2 cellular contexts compared by ENCODE assay signal in the genomic region with DNA sequence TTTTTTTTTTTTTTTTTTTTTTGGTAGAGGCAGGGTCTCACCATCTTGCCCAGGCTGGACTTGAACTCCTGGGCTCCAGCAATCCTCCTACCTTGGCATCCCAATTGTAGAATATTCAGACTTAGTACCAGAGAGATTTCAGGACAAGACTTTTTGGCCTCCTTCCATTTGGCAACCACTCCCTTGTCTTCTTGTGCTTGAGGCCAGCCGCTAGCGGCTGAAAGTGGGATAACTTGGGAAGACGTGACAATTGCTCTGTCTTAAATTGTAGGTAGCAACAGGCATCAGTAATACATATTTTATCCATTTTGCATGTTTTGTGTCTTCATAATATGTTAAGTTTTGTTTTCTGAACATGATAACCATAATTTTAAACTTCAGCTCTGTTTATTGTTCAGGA.
TF ChIP-seq lines count a peak whose summit lies in the region.

No MANE protein-coding gene starts in this region.

TF ChIP-seq in SK-N-SH, 30 proteins besides CTCF, POLR2A, EP300 and RAD21:
- TF ChIP-seq RFX5 (IDR thresholded peaks at IDR 0.05; ENCODE audit: low read length) (no peak), YY1 (IDR thresholded peaks at IDR 0.05; ENCODE audit: low read depth) (no peak), RCOR1 (IDR thresholded peaks at IDR 0.05; ENCODE audit: low read length) (no peak), FOXM1 (IDR thresholded peaks at IDR 0.05; ENCODE audit: low read depth) (no peak), NFIC (IDR thresholded peaks at IDR 0.05; ENCODE audit: borderline replicate concordance) (peak; percentile 7; the same call in 1 of the 2 replicates), TCF12 (IDR thresholded peaks at IDR 0.05) (no peak), GATA2 (CRISPR knock-in tag; IDR thresholded peaks at IDR 0.05) (no peak), FOXJ3 (CRISPR knock-in tag; IDR thresholded peaks at IDR 0.05) (no peak)

TF ChIP-seq in SK-N-SH treated with all-trans-retinoic acid at 6 μM for 48 hours, 23 proteins besides CTCF, POLR2A, EP300 and RAD21:
- TF ChIP-seq, protein P1, sequence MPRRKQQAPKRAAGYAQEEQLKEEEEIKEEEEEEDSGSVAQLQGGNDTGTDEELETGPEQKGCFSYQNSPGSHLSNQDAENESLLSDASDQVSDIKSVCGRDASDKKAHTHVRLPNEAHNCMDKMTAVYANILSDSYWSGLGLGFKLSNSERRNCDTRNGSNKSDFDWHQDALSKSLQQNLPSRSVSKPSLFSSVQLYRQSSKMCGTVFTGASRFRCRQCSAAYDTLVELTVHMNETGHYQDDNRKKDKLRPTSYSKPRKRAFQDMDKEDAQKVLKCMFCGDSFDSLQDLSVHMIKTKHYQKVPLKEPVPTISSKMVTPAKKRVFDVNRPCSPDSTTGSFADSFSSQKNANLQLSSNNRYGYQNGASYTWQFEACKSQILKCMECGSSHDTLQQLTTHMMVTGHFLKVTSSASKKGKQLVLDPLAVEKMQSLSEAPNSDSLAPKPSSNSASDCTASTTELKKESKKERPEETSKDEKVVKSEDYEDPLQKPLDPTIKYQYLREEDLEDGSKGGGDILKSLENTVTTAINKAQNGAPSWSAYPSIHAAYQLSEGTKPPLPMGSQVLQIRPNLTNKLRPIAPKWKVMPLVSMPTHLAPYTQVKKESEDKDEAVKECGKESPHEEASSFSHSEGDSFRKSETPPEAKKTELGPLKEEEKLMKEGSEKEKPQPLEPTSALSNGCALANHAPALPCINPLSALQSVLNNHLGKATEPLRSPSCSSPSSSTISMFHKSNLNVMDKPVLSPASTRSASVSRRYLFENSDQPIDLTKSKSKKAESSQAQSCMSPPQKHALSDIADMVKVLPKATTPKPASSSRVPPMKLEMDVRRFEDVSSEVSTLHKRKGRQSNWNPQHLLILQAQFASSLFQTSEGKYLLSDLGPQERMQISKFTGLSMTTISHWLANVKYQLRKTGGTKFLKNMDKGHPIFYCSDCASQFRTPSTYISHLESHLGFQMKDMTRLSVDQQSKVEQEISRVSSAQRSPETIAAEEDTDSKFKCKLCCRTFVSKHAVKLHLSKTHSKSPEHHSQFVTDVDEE (CRISPR knock-in tag; IDR thresholded peaks at IDR 0.05), result no peak
- TF ChIP-seq, protein P2, sequence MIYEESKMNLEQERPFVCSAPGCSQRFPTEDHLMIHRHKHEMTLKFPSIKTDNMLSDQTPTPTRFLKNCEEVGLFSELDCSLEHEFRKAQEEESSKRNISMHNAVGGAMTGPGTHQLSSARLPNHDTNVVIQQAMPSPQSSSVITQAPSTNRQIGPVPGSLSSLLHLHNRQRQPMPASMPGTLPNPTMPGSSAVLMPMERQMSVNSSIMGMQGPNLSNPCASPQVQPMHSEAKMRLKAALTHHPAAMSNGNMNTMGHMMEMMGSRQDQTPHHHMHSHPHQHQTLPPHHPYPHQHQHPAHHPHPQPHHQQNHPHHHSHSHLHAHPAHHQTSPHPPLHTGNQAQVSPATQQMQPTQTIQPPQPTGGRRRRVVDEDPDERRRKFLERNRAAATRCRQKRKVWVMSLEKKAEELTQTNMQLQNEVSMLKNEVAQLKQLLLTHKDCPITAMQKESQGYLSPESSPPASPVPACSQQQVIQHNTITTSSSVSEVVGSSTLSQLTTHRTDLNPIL (CRISPR knock-in tag; IDR thresholded peaks at IDR 0.05; ENCODE audit: low read depth), result no peak
- TF ChIP-seq SNAI2 (CRISPR knock-in tag; IDR thresholded peaks at IDR 0.05) (no peak), ISL1 (CRISPR knock-in tag; IDR thresholded peaks at IDR 0.05) (no peak), ESRRG (CRISPR knock-in tag; IDR thresholded peaks at IDR 0.05) (no peak), RARB (CRISPR knock-in tag; IDR thresholded peaks at IDR 0.05) (no peak), PPARA (CRISPR knock-in tag; IDR thresholded peaks at IDR 0.05; ENCODE audit: borderline replicate concordance) (no peak), TCF4 (CRISPR knock-in tag; IDR thresholded peaks at IDR 0.05; ENCODE audit: borderline replicate concordance) (no peak), ZNF8 (CRISPR knock-in tag; IDR thresholded peaks at IDR 0.05) (no peak), ZC3H10 (CRISPR knock-in tag; IDR thresholded peaks at IDR 0.05) (no peak), ZFP30 (CRISPR knock-in tag; IDR thresholded peaks at IDR 0.05) (no peak), ZNF565 (CRISPR knock-in tag; conservative IDR thresholded peaks at IDR 0.05; ENCODE audit: low read depth) (no peak), ZFP3 (CRISPR knock-in tag; IDR thresholded peaks at IDR 0.05) (no peak), ARNTL (CRISPR knock-in tag; IDR thresholded peaks at IDR 0.05; ENCODE audit: borderline replicate concordance, low read depth) (no peak), ZNF70 (CRISPR knock-in tag; IDR thresholded peaks at IDR 0.05) (no peak), OSR1 (CRISPR knock-in tag; IDR thresholded peaks at IDR 0.05) (no peak)
- TF ChIP-seq, protein P3, sequence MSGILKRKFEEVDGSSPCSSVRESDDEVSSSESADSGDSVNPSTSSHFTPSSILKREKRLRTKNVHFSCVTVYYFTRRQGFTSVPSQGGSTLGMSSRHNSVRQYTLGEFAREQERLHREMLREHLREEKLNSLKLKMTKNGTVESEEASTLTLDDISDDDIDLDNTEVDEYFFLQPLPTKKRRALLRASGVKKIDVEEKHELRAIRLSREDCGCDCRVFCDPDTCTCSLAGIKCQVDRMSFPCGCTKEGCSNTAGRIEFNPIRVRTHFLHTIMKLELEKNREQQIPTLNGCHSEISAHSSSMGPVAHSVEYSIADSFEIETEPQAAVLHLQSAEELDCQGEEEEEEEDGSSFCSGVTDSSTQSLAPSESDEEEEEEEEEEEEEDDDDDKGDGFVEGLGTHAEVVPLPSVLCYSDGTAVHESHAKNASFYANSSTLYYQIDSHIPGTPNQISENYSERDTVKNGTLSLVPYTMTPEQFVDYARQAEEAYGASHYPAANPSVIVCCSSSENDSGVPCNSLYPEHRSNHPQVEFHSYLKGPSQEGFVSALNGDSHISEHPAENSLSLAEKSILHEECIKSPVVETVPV (CRISPR knock-in tag; IDR thresholded peaks at IDR 0.05), result no peak
- TF ChIP-seq, protein P4, sequence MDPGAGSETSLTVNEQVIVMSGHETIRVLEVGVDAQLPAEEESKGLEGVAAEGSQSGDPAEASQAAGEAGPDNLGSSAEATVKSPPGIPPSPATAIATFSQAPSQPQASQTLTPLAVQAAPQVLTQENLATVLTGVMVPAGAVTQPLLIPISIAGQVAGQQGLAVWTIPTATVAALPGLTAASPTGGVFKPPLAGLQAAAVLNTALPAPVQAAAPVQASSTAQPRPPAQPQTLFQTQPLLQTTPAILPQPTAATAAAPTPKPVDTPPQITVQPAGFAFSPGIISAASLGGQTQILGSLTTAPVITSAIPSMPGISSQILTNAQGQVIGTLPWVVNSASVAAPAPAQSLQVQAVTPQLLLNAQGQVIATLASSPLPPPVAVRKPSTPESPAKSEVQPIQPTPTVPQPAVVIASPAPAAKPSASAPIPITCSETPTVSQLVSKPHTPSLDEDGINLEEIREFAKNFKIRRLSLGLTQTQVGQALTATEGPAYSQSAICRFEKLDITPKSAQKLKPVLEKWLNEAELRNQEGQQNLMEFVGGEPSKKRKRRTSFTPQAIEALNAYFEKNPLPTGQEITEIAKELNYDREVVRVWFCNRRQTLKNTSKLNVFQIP (CRISPR knock-in tag; IDR thresholded peaks at IDR 0.05; ENCODE audit: borderline replicate concordance, low read depth), result no peak
